In genomic region chr3:72560857-72561675, GRCh38 we compare ENCODE assay signal across 23 cellular contexts.
DNase-seq lines count a peak whose midpoint lies in the region; ATAC-seq and TF ChIP-seq lines count a peak whose summit lies in the region.
"Had no signal": no experiment of that assay in that cellular context is flagged by ENCODE, and none has a peak within 500 bp of the region (broad histone marks: within the 10 kb centered on the region; RNA-seq: fewer than 3 reads in every experiment).

No MANE protein-coding gene starts in this region.

- H3K9me3 ChIP-seq in H9 (ENCODE audit: control insufficient read depth, low read depth, low read length) (peaks cover 5% of the 10 kb centered on the region), mesenchymal stem cell (ENCODE audit: control insufficient read depth, low read length) (peaks cover 12% of the 10 kb centered on the region), upper lobe of left lung (no peaks in the 10 kb centered on the region)
- H3K9me3 ChIP-seq: psoas muscle, thyroid gland had no signal

- no peaks in the 10 kb centered on the region for H4K20me1 ChIP-seq in H9 (ENCODE audit: control insufficient read depth, insufficient read depth, insufficient read length)

- H2BK5ac ChIP-seq in H9 (ENCODE audit: insufficient read length, low read length) (no peak overlapping the region), mesenchymal stem cell (ENCODE audit: low read depth, low read length, poor library complexity, severe bottlenecking) (no peak overlapping the region)

- CTCF ChIA-PET in WTC11 (lab: Charles Lee) = no interaction called here

- H2BK20ac ChIP-seq in H9 (ENCODE audit: low read depth, low read length, poor library complexity, severe bottlenecking) = no peak overlapping the region

- H3K4me2 ChIP-seq in H9 (ENCODE audit: insufficient read depth, insufficient read length, low read length) (no peak overlapping the region), mesenchymal stem cell (ENCODE audit: low read length, poor library complexity, severe bottlenecking) (no peak overlapping the region)

- no peak overlapping the region for H2BK12ac ChIP-seq in H9 (ENCODE audit: insufficient read length, low read depth, low read length)
- H2BK12ac ChIP-seq in mesenchymal stem cell (ENCODE audit: low read length in 2 of 2) = no peak overlapping the region

- H2BK120ac ChIP-seq in H9 (ENCODE audit: low read depth, low read length, poor library complexity, severe bottlenecking) (no peak overlapping the region), mesenchymal stem cell (ENCODE audit: low read depth, low read length) (no peak overlapping the region)

- H3K23ac ChIP-seq in H9 (ENCODE audit: insufficient read length, low read depth, low read length) = no peak overlapping the region
- no peak overlapping the region for H3K23ac ChIP-seq in mesenchymal stem cell (ENCODE audit: low read length in 2 of 2)

- H3K27ac ChIP-seq in H9 (ENCODE audit: insufficient read length, low read depth, low read length) = peak overlapping the region; percentile 74
- no peak overlapping the region for H3K27ac ChIP-seq in mesenchymal stem cell (ENCODE audit: low read length, poor library complexity, severe bottlenecking)
- no peak overlapping the region for H3K27ac ChIP-seq in upper lobe of left lung
- H3K27ac ChIP-seq: psoas muscle, skin epidermis, thyroid gland had no signal

- no peak overlapping the region for H2BK15ac ChIP-seq in H9 (ENCODE audit: low read depth, low read length)
- H2BK15ac ChIP-seq in mesenchymal stem cell (ENCODE audit: low read depth, poor library complexity, severe bottlenecking) = no peak overlapping the region

- no peaks in the 10 kb centered on the region for H3K23me2 ChIP-seq in H9 (ENCODE audit: insufficient read length, low read depth, low read length, poor library complexity, severe bottlenecking)

- H3K4ac ChIP-seq in H9 (ENCODE audit: low read depth, low read length) (no peak overlapping the region), mesenchymal stem cell (ENCODE audit: low read depth in 1 of 2, low read length in 2 of 2) (no peak overlapping the region)

- DNase-seq in H9 (no peak), WTC11 (ENCODE audit: low spot score) (no peak), foreskin melanocyte (peak; percentile 13), putamen (ENCODE audit: low spot score) (peak; percentile 16), mesenchymal stem cell (no peak), NOMO-1 treated with DMSO at 0.1 percent for 48 hours (lab: John Stamatoyannopoulos, UW; ENCODE audit: unreplicated experiment) (no peak), upper lobe of left lung (no peak)
- DNase-seq in effector CD4-positive, alpha-beta T cell = no peak
- DNase-seq: activated CD4-positive, alpha-beta T cell treated with anti-CD3 and anti-CD28 coated beads for 48 hours; activated naive CD4-positive, alpha-beta T cell treated with anti-CD3 and anti-CD28 coated beads, Interleukin-2, amount 50 U/mL, for 16 hours; CD4-positive, CD25-positive, alpha-beta regulatory T cell; effector memory CD8-positive, alpha-beta T cell; left colon; NCI-H1417; NCI-H510A; psoas muscle; stimulated activated CD4-positive, alpha-beta T cell treated with anti-CD3 and anti-CD28 coated beads, Interleukin-2, amount 100 ng/mL, for 48 hours; stimulated activated naive CD4-positive, alpha-beta T cell treated with Interleukin-2 at 50 U/mL for 16 hours; thyroid gland had no signal

- ATAC-seq in WTC11 (peak; percentile 80), upper lobe of left lung (ENCODE audit: low FRiP score in 2 of 2) (no peak)
- ATAC-seq: effector memory CD8-positive, alpha-beta T cell; left colon; psoas muscle had no signal

- TF ChIP-seq CTCF in H9 (conservative IDR thresholded peaks at IDR 0.05) = no peak
- TF ChIP-seq CTCF in WTC11 (IDR thresholded peaks at IDR 0.05) = no peak
- TF ChIP-seq CTCF in upper lobe of left lung (IDR thresholded peaks at IDR 0.05) = no peak

- H3K9me3 Mint-ChIP-seq in H9 (peaks cover 12 to 20% of the 10 kb centered on the region in 2 experiments), WTC11 (peaks cover 22% of the 10 kb centered on the region)

- no peak for TF ChIP-seq EP300 in upper lobe of left lung (IDR thresholded peaks at IDR 0.05)

- no peak overlapping the region for H3K9ac ChIP-seq in H9 (ENCODE audit: extremely low read depth, insufficient read length, low read length)
- H3K9ac ChIP-seq in mesenchymal stem cell (ENCODE audit: low read length) = no peak overlapping the region

- POLR2A ChIA-PET in WTC11 (lab: Charles Lee) = interaction anchor here (0.7 kb wide), 1 partner anchor 272 kb away, joined by 3 read pairs; no protein-coding TSS in a partner anchor

- WGBS in H9 (ENCODE audit: extremely low coverage, insufficient read length, low lambda C conversion rate) = no CpG with 5 or more reads among the region's 8 CpGs
- 98% methylated on average over 8 of the region's 8 CpGs for WGBS in mesenchymal stem cell
- 83 to 87% methylated on average over 8 of the region's 8 CpGs for WGBS in upper lobe of left lung, 2 donors

- H2AK5ac ChIP-seq in H9 (ENCODE audit: insufficient read length, low read length) = no peak overlapping the region
- no peak overlapping the region for H2AK5ac ChIP-seq in mesenchymal stem cell (ENCODE audit: low read length, severe bottlenecking)

- H3K79me2 ChIP-seq in H9 (ENCODE audit: insufficient read depth, low read length) = no peaks in the 10 kb centered on the region

- H3K36me3 Mint-ChIP-seq in H9 (ENCODE audit: insufficient read depth in 1 of 3, low read depth in 3 of 3) (peaks cover 5 to 11% (median 7%) of the 10 kb centered on the region in 3 experiments; a peak in 4 of 7 replicates), WTC11 (peaks cover 32% of the 10 kb centered on the region)
- H3K36me3 Mint-ChIP-seq: IgD-negative memory B cell had no signal

- H3K4me1 ChIP-seq in H9 (ENCODE audit: insufficient read depth, low read length) = no peaks in the 10 kb centered on the region
- no peaks in the 10 kb centered on the region for H3K4me1 ChIP-seq in mesenchymal stem cell (ENCODE audit: control insufficient read depth, insufficient read depth, low read depth, low read length)
- no peaks in the 10 kb centered on the region for H3K4me1 ChIP-seq in upper lobe of left lung
- H3K4me1 ChIP-seq: psoas muscle, thyroid gland had no signal

- H3K4me3 ChIP-seq in mesenchymal stem cell (ENCODE audit: insufficient read depth in 1 of 2, low read depth in 1 of 2, low read length in 2 of 2) = no peak overlapping the region
- H3K4me3 ChIP-seq in upper lobe of left lung = no peak overlapping the region
- H3K4me3 ChIP-seq: psoas muscle, skin epidermis, thyroid gland had no signal

- no peak overlapping the region for H3T11ph ChIP-seq in H9 (ENCODE audit: low read length)

- H3K27ac Mint-ChIP-seq in H9 = peak overlapping the region; percentile 83 to 94 (median 90); a peak in 6 of 7 replicates
- peak overlapping the region; percentile 99 for H3K27ac Mint-ChIP-seq in WTC11
- H3K27ac Mint-ChIP-seq: activated T-helper 1 cell treated with anti-CD3 and anti-CD28 coated beads, Interleukin-12 subunit alpha, Interleukin-12 subunit beta, Interleukin-2, Interleukin-4 antibody, amounts not matched to agents 30 ng/mL and 10 ng/mL and 1 ng/mL, durations not matched to agents 14 hours and 24 hours and 36 hours; CD4-positive, CD25-positive, alpha-beta regulatory T cell; effector memory CD8-positive, alpha-beta T cell; IgD-negative memory B cell; T-helper 1 cell treated with Interleukin-12 subunit alpha and Interleukin-12 subunit beta and Interleukin-4 antibody, amounts not matched to agents 30 μg/mL and 1 μg/mL, for 36 hours had no signal

- H4K5ac ChIP-seq in H9 (ENCODE audit: insufficient read length, low read depth, low read length) = no peak overlapping the region

- H3K18ac ChIP-seq in H9 (ENCODE audit: insufficient read length, low read depth, low read length) (no peak overlapping the region), mesenchymal stem cell (ENCODE audit: low read depth in 1 of 2, low read length in 2 of 2) (peak overlapping the region in 1 of 2 experiments; percentile 17)

- H3K4me1 Mint-ChIP-seq in H9 (peaks cover 21 to 23% of the 10 kb centered on the region in 2 experiments), WTC11 (peaks cover 33% of the 10 kb centered on the region)

- no peaks in the 10 kb centered on the region for H3K36me3 ChIP-seq in mesenchymal stem cell (ENCODE audit: control insufficient read depth in 1 of 2, insufficient read depth in 2 of 2, low read depth in 1 of 2, low read length in 2 of 2)
- H3K36me3 ChIP-seq in upper lobe of left lung = no peaks in the 10 kb centered on the region
- H3K36me3 ChIP-seq: thyroid gland had no signal

- no peak overlapping the region for H3K14ac ChIP-seq in H9 (ENCODE audit: insufficient read depth, low read length)
- no peak overlapping the region for H3K14ac ChIP-seq in mesenchymal stem cell (ENCODE audit: low read length in 2 of 2)

- no peak overlapping the region for H3K56ac ChIP-seq in H9 (ENCODE audit: insufficient read length, low read depth, low read length)

- TF ChIP-seq POLR2A in upper lobe of left lung (IDR thresholded peaks at IDR 0.05) = no peak

- H4K8ac ChIP-seq in H9 (replicated peaks; ENCODE audit: insufficient read length, low read depth, low read length) (no peak overlapping the region), mesenchymal stem cell (ENCODE audit: low read length) (no peak overlapping the region)

- H2AFZ ChIP-seq in H9 (ENCODE audit: low read length) (no peak overlapping the region), mesenchymal stem cell (ENCODE audit: low read depth, low read length) (no peak overlapping the region)

- H3K79me1 ChIP-seq in H9 (ENCODE audit: insufficient read depth, low read depth, low read length, poor library complexity, severe bottlenecking) = no peaks in the 10 kb centered on the region
- H3K79me1 ChIP-seq in mesenchymal stem cell (replicated peaks; ENCODE audit: low read length, poor library complexity, severe bottlenecking) = no peaks in the 10 kb centered on the region

- H4K91ac ChIP-seq in H9 (ENCODE audit: insufficient read length, low read depth, low read length) = no peak overlapping the region
- H4K91ac ChIP-seq in mesenchymal stem cell (ENCODE audit: low read length) = no peak overlapping the region

- H3K27me3 ChIP-seq in H9 (ENCODE audit: insufficient read depth, low read length) = no peaks in the 10 kb centered on the region
- peaks cover 0 to under 1% of the 10 kb centered on the region in 2 experiments for H3K27me3 ChIP-seq in mesenchymal stem cell (ENCODE audit: control insufficient read depth in 1 of 2, insufficient read depth in 1 of 2, low read length in 2 of 2)
- no peaks in the 10 kb centered on the region for H3K27me3 ChIP-seq in upper lobe of left lung
- H3K27me3 ChIP-seq: thyroid gland had no signal

- H3K27me3 Mint-ChIP-seq in H9 (ENCODE audit: low read depth) = peaks cover 4% of the 10 kb centered on the region
- H3K27me3 Mint-ChIP-seq in WTC11 (ENCODE audit: low read depth) = peaks cover 3% of the 10 kb centered on the region; the same call in 1 of the 2 replicates
- H3K27me3 Mint-ChIP-seq: CD4-positive, CD25-positive, alpha-beta regulatory T cell; effector memory CD8-positive, alpha-beta T cell; IgD-negative memory B cell had no signal

- H3K4me3 Mint-ChIP-seq in H9 = no peak overlapping the region
- H3K4me3 Mint-ChIP-seq in WTC11 = no peak overlapping the region
- H3K4me3 Mint-ChIP-seq: activated T-helper 1 cell treated with anti-CD3 and anti-CD28 coated beads, Interleukin-12 subunit alpha, Interleukin-12 subunit beta, Interleukin-2, Interleukin-4 antibody, amounts not matched to agents 30 ng/mL and 10 ng/mL and 1 ng/mL, durations not matched to agents 14 hours and 24 hours and 36 hours; CD4-positive, CD25-positive, alpha-beta regulatory T cell; effector memory CD8-positive, alpha-beta T cell; IgD-negative memory B cell; T-helper 1 cell treated with Interleukin-12 subunit alpha and Interleukin-12 subunit beta and Interleukin-4 antibody, amounts not matched to agents 30 μg/mL and 1 μg/mL, for 36 hours had no signal

Comparison
In these comparisons a context has a peak if more than half of its experiments do, and no peak if none do; other contexts are left out.
1. DNase-seq: peak in foreskin melanocyte (single experiment) and putamen (single experiment); none in H9 (single experiment), WTC11 (single experiment), mesenchymal stem cell (single experiment), effector CD4-positive, alpha-beta T cell (single experiment), NOMO-1 treated with DMSO at 0.1 percent for 48 hours (single experiment) and upper lobe of left lung (0 of 2).